9 cellular contexts compared by ENCODE assay signal in the genomic region with DNA sequence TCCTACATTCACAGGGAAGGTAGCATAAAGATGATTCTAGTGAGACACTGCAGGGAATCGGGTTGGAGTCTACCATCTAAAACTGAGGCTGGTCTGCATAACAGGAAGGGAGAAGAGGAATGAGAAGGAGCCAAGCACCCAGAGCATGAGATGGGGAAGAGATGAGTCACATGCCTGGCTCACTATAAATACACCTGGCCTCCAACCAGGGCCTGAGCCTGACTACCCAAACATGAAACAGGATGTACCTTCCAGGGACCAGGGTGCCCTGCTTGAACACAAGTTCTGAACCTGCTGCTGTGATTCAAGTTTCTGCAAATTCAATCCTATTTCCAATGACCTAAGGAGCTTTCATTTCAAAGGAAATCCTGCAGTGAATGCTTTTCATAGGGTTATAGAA. TPM values are rescaled to one million over a fixed set of nuclear protein-coding genes. Genes with fewer than 3 reads are reported as not detected.
DNase-seq lines count a peak whose midpoint lies in the region; ATAC-seq and TF ChIP-seq lines count a peak whose summit lies in the region.
"Had no signal": no experiment of that assay in that cellular context is flagged by ENCODE, and none has a peak within 500 bp of the region (broad histone marks: within the 10 kb centered on the region; RNA-seq: fewer than 3 reads in every experiment).

No MANE protein-coding gene starts in this region.

- CTCF ChIA-PET in HEK293T (lab: Yijun Ruan, JAX): no interaction called here

- no peak for DNase-seq in natural killer cell treated with Interleukin-12 subunit alpha and Interleukin-12 subunit beta and Interleukin-15 and Interleukin-18, amount 100 ng/mL, for 72 hours (ENCODE audit: low spot score)
- DNase-seq in natural killer cell (no peak), epithelial cell of esophagus (ENCODE audit: low read depth) (peak; percentile 70), uterus (peak; percentile 27 to 42), UCSD-AML1 (lab: John Stamatoyannopoulos, UW; ENCODE audit: unreplicated experiment) (no peak), HEK293T (ENCODE audit: extremely low spot score) (no peak)

- no peaks in the 10 kb centered on the region for H3K9me3 ChIP-seq in uterus

- no peaks in the 10 kb centered on the region for H3K36me3 ChIP-seq in uterus

- peaks cover 0 to 3% of the 10 kb centered on the region in 2 donors for H3K27me3 Mint-ChIP-seq in natural killer cell treated with Interleukin-12 subunit alpha and Interleukin-12 subunit beta and Interleukin-15 and Interleukin-18, amount 100 ng/mL, for 72 hours
- no peaks in the 10 kb centered on the region for H3K27me3 Mint-ChIP-seq in natural killer cell (ENCODE audit: low read depth in 2 of 2)
- H3K27me3 Mint-ChIP-seq: IgD-negative memory B cell had no signal

- POLR2A ChIA-PET in HEK293T (lab: Yijun Ruan, JAX): no interaction called here

- ATAC-seq in natural killer cell treated with Interleukin-12 subunit alpha and Interleukin-12 subunit beta and Interleukin-15 and Interleukin-18, amount 100 ng/mL, for 72 hours: no peak
- ATAC-seq in natural killer cell: no peak
- peak; percentile 58 for ATAC-seq in HG03558 (IDR thresholded peaks at IDR 0.05; ENCODE audit: extremely low read depth, unreplicated experiment)
- no peak for ATAC-seq in HG02571 (IDR thresholded peaks at IDR 0.05; ENCODE audit: unreplicated experiment)

- no peak overlapping the region for H3K4me3 ChIP-seq in epithelial cell of esophagus (ENCODE audit: low read length)
- no peak overlapping the region for H3K4me3 ChIP-seq in uterus

- no peak overlapping the region for H3K4me3 Mint-ChIP-seq in natural killer cell treated with Interleukin-12 subunit alpha and Interleukin-12 subunit beta and Interleukin-15 and Interleukin-18, amount 100 ng/mL, for 72 hours
- no peak overlapping the region for H3K4me3 Mint-ChIP-seq in natural killer cell
- H3K4me3 Mint-ChIP-seq: IgD-negative memory B cell had no signal

- intact Hi-C loops in natural killer cell (cut with micrococcal nuclease) (no loop called here), uterus (cut with DNase I; ENCODE audit: low total_unique reads) (no loop called here)

- H3K9me3 Mint-ChIP-seq in natural killer cell treated with Interleukin-12 subunit alpha and Interleukin-12 subunit beta and Interleukin-15 and Interleukin-18, amount 100 ng/mL, for 72 hours: no peaks in the 10 kb centered on the region
- no peaks in the 10 kb centered on the region for H3K9me3 Mint-ChIP-seq in natural killer cell

- H3K27ac ChIP-seq in uterus: no peak overlapping the region

- H3K27me3 ChIP-seq in uterus: no peaks in the 10 kb centered on the region

- peaks cover 39 to 59% of the 10 kb centered on the region in 2 donors for H3K4me1 Mint-ChIP-seq in natural killer cell treated with Interleukin-12 subunit alpha and Interleukin-12 subunit beta and Interleukin-15 and Interleukin-18, amount 100 ng/mL, for 72 hours (ENCODE audit: low read depth in 2 of 2)
- H3K4me1 Mint-ChIP-seq in natural killer cell: peaks cover 0 to 30% of the 10 kb centered on the region in 2 donors

- TF ChIP-seq CTCF in natural killer cell (IDR thresholded peaks at IDR 0.05): no peak
- TF ChIP-seq CTCF in epithelial cell of esophagus (IDR thresholded peaks at IDR 0.05; ENCODE audit: insufficient read depth, low read depth, low read length, missing control alignments): no peak
- no peak for TF ChIP-seq CTCF in uterus (IDR thresholded peaks at IDR 0.05)

- H3K36me3 Mint-ChIP-seq in natural killer cell treated with Interleukin-12 subunit alpha and Interleukin-12 subunit beta and Interleukin-15 and Interleukin-18, amount 100 ng/mL, for 72 hours: peaks cover 29% of the 10 kb centered on the region
- H3K36me3 Mint-ChIP-seq in natural killer cell: no peaks in the 10 kb centered on the region
- H3K36me3 Mint-ChIP-seq: IgD-negative memory B cell had no signal

- H3K4me1 ChIP-seq in uterus: no peaks in the 10 kb centered on the region

- peak overlapping the region; percentile 29 to 66 for H3K27ac Mint-ChIP-seq in natural killer cell treated with Interleukin-12 subunit alpha and Interleukin-12 subunit beta and Interleukin-15 and Interleukin-18, amount 100 ng/mL, for 72 hours
- H3K27ac Mint-ChIP-seq in natural killer cell: no peak overlapping the region
- H3K27ac Mint-ChIP-seq: IgD-negative memory B cell had no signal

- TF ChIP-seq POLR2A in uterus (IDR thresholded peaks at IDR 0.05): no peak

TF ChIP-seq in HEK293T, 16 proteins besides CTCF, POLR2A, EP300 and RAD21:
- no peak for TF ChIP-seq FOXA1 (IDR thresholded peaks at IDR 0.05)
- TF ChIP-seq SP1 (IDR thresholded peaks at IDR 0.05): no peak
- no peak for TF ChIP-seq ELF4 (IDR thresholded peaks at IDR 0.05)
- no peak for TF ChIP-seq CTBP1 (IDR thresholded peaks at IDR 0.05; ENCODE audit: borderline replicate concordance)
- TF ChIP-seq FOXM1 (IDR thresholded peaks at IDR 0.05; ENCODE audit: borderline replicate concordance): no peak
- TF ChIP-seq, protein P1, sequence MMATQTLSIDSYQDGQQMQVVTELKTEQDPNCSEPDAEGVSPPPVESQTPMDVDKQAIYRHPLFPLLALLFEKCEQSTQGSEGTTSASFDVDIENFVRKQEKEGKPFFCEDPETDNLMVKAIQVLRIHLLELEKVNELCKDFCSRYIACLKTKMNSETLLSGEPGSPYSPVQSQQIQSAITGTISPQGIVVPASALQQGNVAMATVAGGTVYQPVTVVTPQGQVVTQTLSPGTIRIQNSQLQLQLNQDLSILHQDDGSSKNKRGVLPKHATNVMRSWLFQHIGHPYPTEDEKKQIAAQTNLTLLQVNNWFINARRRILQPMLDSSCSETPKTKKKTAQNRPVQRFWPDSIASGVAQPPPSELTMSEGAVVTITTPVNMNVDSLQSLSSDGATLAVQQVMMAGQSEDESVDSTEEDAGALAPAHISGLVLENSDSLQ (IDR thresholded peaks at IDR 0.05): no peak
- TF ChIP-seq HDGF (IDR thresholded peaks at IDR 0.05; ENCODE audit: borderline replicate concordance): no peak
- TF ChIP-seq ARNT (IDR thresholded peaks at IDR 0.05): no peak
- TF ChIP-seq ZNF384 (IDR thresholded peaks at IDR 0.05): no peak
- TF ChIP-seq TARDBP (IDR thresholded peaks at IDR 0.05): no peak
- TF ChIP-seq BHLHE40 (IDR thresholded peaks at IDR 0.05; ENCODE audit: borderline replicate concordance): no peak
- no peak for TF ChIP-seq FOXK2 (IDR thresholded peaks at IDR 0.05)
- no peak for TF ChIP-seq NFRKB (IDR thresholded peaks at IDR 0.05)
- no peak for TF ChIP-seq LEF1 (IDR thresholded peaks at IDR 0.05; ENCODE audit: borderline replicate concordance)

RNA-seq across cellular contexts. Expression of a gene that starts 24.9 kb away (rescaled TPM):
- 10 to 100 TPM; 23.8 to 25.7 TPM for total RNA-seq in natural killer cell treated with Interleukin-12 subunit alpha and Interleukin-12 subunit beta and Interleukin-15 and Interleukin-18, amount 100 ng/mL, for 72 hours
- total RNA-seq in natural killer cell (10 to 100 TPM; 13.1 to 18.0 (median 15.7) TPM), uterus (10 to 100 TPM; 51.3 to 92.7 (median 58.7) TPM)

Comparison
In these comparisons a context has a peak if more than half of its experiments do, and no peak if none do; other contexts are left out.
1. H3K27ac Mint-ChIP-seq: peak in natural killer cell treated with Interleukin-12 subunit alpha and Interleukin-12 subunit beta and Interleukin-15 and Interleukin-18, amount 100 ng/mL, for 72 hours (2 of 2); none in natural killer cell (0 of 2).
2. DNase-seq: peak in epithelial cell of esophagus (single experiment) and uterus (2 of 2); none in natural killer cell treated with Interleukin-12 subunit alpha and Interleukin-12 subunit beta and Interleukin-15 and Interleukin-18, amount 100 ng/mL, for 72 hours (single experiment), natural killer cell (single experiment), UCSD-AML1 (single experiment) and HEK293T (single experiment).